9 cellular contexts compared by ENCODE assay signal in the genomic region with DNA sequence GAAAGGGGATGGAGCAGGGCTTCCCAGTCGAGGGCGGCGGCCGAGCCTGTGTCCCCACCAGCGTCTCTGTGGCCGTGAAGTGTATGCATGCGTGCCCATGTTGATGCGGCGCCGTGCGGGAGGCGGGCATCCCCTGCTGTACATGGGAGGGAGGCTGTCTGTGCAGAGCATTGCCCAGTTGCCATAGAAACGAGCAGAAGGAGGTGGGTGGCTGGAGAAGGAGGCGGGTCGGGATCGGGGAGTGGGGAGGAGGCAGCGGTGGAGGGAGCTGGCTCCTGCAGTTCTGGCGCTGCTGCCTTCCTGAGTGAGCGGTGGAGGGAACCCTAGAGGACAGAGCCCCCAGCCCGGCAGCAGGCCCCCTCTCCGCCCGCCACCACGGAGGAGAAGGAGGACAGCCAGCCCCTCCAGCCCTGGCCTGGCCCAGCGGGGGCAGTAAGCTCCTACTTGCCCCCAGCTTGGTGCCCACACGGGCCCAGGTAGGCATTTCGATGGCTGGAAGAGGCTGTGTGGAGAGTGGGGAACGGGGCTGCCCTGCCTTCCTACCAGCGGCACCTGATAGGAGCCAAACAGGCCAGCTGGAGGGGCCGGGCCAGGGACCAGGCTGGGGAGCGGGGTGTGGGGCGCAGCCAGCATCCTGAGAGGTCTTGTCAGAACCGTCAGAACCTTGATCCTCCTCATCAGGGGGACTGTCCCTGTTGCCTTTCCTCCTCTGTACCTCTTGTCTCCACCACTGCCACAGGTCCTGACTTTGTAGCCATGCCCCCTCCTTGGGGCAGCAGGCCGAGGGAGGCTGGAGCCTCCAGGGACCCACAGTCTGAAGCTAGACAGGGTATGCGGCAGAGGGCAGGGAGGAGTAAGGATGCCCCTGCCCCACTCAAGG.
A peak's percentile ranks its signal among the peaks of the same experiment; 100 is the strongest.
DNase-seq lines count a peak whose midpoint lies in the region; ATAC-seq and FAIRE-seq lines count a peak whose summit lies in the region.
"Had no signal": no experiment of that assay in that cellular context is flagged by ENCODE, and none has a peak within 500 bp of the region (broad histone marks: within the 10 kb centered on the region; RNA-seq: fewer than 3 reads in every experiment).

No MANE protein-coding gene starts in this region.

- peak overlapping the region; percentile 70 for H3K27ac ChIP-seq in caudate nucleus (ENCODE audit: low read depth, low read length)

- DNase-seq in NCI-H82 (lab: John Stamatoyannopoulos, UW) (peak; percentile 65), NCI-H82 treated with DMSO at 0.1 percent for 48 hours (lab: John Stamatoyannopoulos, UW; ENCODE audit: unreplicated experiment) (no peak), caudate nucleus (lab: John Stamatoyannopoulos, UW) (peak in 52 of 61 donors; percentile 20 to 95 (median 70)), iPS-NIHi7 (ENCODE audit: extremely low spot score) (peak; percentile 84), stromal cell of bone marrow (ENCODE audit: low read depth) (peak; percentile 13), HTR-8/SVneo (ENCODE audit: insufficient read length, low spot score) (no peak), NCI-H2107 treated with DMSO at 0.1 percent for 48 hours (lab: John Stamatoyannopoulos, UW; ENCODE audit: unreplicated experiment) (no peak)

- no peak for FAIRE-seq in HTR-8/SVneo (lab: Jason Lieb, UNC)

- ATAC-seq in HG03457 (IDR thresholded peaks at IDR 0.05; ENCODE audit: unreplicated experiment), result no peak
- ATAC-seq: Panc1 had no signal

Comparison
In these comparisons a context has a peak if more than half of its experiments do, and no peak if none do; other contexts are left out.
1. DNase-seq: peak in NCI-H82 (single experiment), caudate nucleus (52 of 61), iPS-NIHi7 (single experiment) and stromal cell of bone marrow (single experiment); none in NCI-H82 treated with DMSO at 0.1 percent for 48 hours (single experiment), HTR-8/SVneo (single experiment) and NCI-H2107 treated with DMSO at 0.1 percent for 48 hours (single experiment).